29 cellular contexts compared by ENCODE assay signal in genomic region chr1:195960580-195960979, GRCh38.
"Had no signal": no experiment of that assay in that cellular context is flagged by ENCODE, and none has a peak within 500 bp of the region (broad histone marks: within the 10 kb centered on the region; RNA-seq: fewer than 3 reads in every experiment).

No MANE protein-coding gene starts in this region.

- ATAC-seq: activated T-cell treated with anti-CD3 and anti-CD28 coated beads, Interleukin-2, amount 50 U/mL, for 4 hours; effector memory CD8-positive, alpha-beta T cell; esophagus mucosa; mucosa of descending colon; right lobe of liver; stimulated activated effector memory CD8-positive, alpha-beta T cell treated with anti-CD3 and anti-CD28 coated beads, Interleukin-12 subunit alpha, Interleukin-12 subunit beta, amount 100 ng/mL, for 72 hours; stimulated activated naive CD8-positive, alpha-beta T cell treated with anti-CD3 and anti-CD28 coated beads, Interleukin-15, amount 100 ng/mL, for 72 hours had no signal

- H3K27ac ChIP-seq: breast epithelium, dorsolateral prefrontal cortex, right lobe of liver, skin epidermis, suprapubic skin, tibial nerve had no signal

- H3K27me3 ChIP-seq: breast epithelium, right lobe of liver, suprapubic skin, tibial nerve had no signal

- DNase-seq: activated CD4-positive, alpha-beta T cell treated with anti-CD3 and anti-CD28 coated beads for 4 hours; activated CD4-positive, alpha-beta T cell treated with anti-CD3 and anti-CD28 coated beads, Interleukin-2, amount 50 U/mL, for 48 hours; activated CD4-positive, CD25-positive, alpha-beta regulatory T cell; activated CD8-positive, alpha-beta memory T cell treated with anti-CD3 and anti-CD28 coated beads, Interleukin-2, amount 50 U/mL, for 48 hours; activated naive CD4-positive, alpha-beta T cell treated with Interleukin-2 at 50 U/mL for 16 hours; activated naive CD8-positive, alpha-beta T cell treated with anti-CD3 and anti-CD28 coated beads for 36 hours; activated T-cell treated with anti-CD3 and anti-CD28 coated beads, Interleukin-2, amount 50 U/mL, for 4 hours; dorsolateral prefrontal cortex; effector memory CD8-positive, alpha-beta T cell; foreskin melanocyte; glutamatergic neuron; hippocampal formation; mucosa of descending colon; occipital lobe; posterior cingulate gyrus; right lobe of liver; stimulated activated CD4-positive, alpha-beta T cell treated with anti-CD3 and anti-CD28 coated beads, Interleukin-2, amount 100 ng/mL, for 24 hours; stimulated activated naive CD8-positive, alpha-beta T cell treated with anti-CD3 and anti-CD28 coated beads, Interleukin-15, amount 100 ng/mL, for 72 hours; T-helper 9 cell had no signal

- FAIRE-seq: astrocyte, colon, endothelial cell of umbilical vein, islet of Langerhans had no signal

- H3K36me3 ChIP-seq: breast epithelium, right lobe of liver, suprapubic skin, tibial nerve had no signal

- H3K9me3 ChIP-seq: breast epithelium, mucosa of descending colon, right lobe of liver, suprapubic skin, tibial nerve had no signal

- H3K4me3 ChIP-seq: breast epithelium, dorsolateral prefrontal cortex, mucosa of descending colon, right lobe of liver, skin epidermis, suprapubic skin, tibial nerve had no signal

- H3K4me1 ChIP-seq: breast epithelium, right lobe of liver, suprapubic skin, tibial nerve had no signal
